Comparison of ENCODE assay signal across 8 cellular contexts in genomic region chr17:42928714-42929496, GRCh38. TPM values are rescaled to one million over a fixed set of nuclear protein-coding genes. Genes with fewer than 3 reads are reported as not detected.
DNase-seq lines count a peak whose midpoint lies in the region; ATAC-seq and TF ChIP-seq lines count a peak whose summit lies in the region.

No MANE protein-coding gene starts in this region.

- TF ChIP-seq CTCF in GM12873 (IDR thresholded peaks at IDR 0.05; ENCODE audit: insufficient read depth, low read depth, low read length, missing control alignments) (peak; percentile 69), LNCAP (IDR thresholded peaks at IDR 0.05) (peak; percentile 52; the same call in 1 of the 2 replicates), dorsolateral prefrontal cortex (IDR thresholded peaks at IDR 0.05 in 54 of 56, conservative IDR thresholded peaks at IDR 0.05 in 2 of 56; ENCODE audit: low read depth in 1 of 56, partially characterized antibody in 56 of 56) (peak; percentile 14 to 66 (median 51))

- DNase-seq in A172 (ENCODE audit: low spot score), result peak; percentile 84
- DNase-seq in T-helper 2 cell treated with Interferon-gamma antibody and Interleukin-4, amounts not matched to agents 5 μg/mL and 100 μg/mL, for 36 hours (ENCODE audit: low spot score), result peak; percentile 61
- no peak for DNase-seq in dorsolateral prefrontal cortex
- DNase-seq in lung microvascular endothelial cell (ENCODE audit: low read depth in 2 of 2), result peak; percentile 83 to 93

- H3K27ac Mint-ChIP-seq in T-helper 2 cell treated with Interferon-gamma antibody and Interleukin-4, amounts not matched to agents 5 μg/mL and 100 μg/mL, for 36 hours, result peak overlapping the region; percentile 35
- peak overlapping the region; percentile 69 for H3K27ac Mint-ChIP-seq in stimulated activated naive CD8-positive, alpha-beta T cell treated with anti-CD3 and anti-CD28 coated beads, Interleukin-15, Interleukin-2, amounts not matched to agents 100 ng/mL and 50 ng/mL, for 24 hours

- peaks cover 13% of the 10 kb centered on the region for H3K4me1 Mint-ChIP-seq in T-helper 2 cell treated with Interferon-gamma antibody and Interleukin-4, amounts not matched to agents 5 μg/mL and 100 μg/mL, for 36 hours (ENCODE audit: low read depth)
- H3K4me1 Mint-ChIP-seq in stimulated activated naive CD8-positive, alpha-beta T cell treated with anti-CD3 and anti-CD28 coated beads, Interleukin-15, Interleukin-2, amounts not matched to agents 100 ng/mL and 50 ng/mL, for 24 hours (ENCODE audit: low read depth), result peaks cover 14% of the 10 kb centered on the region

- H3K27ac ChIP-seq in dorsolateral prefrontal cortex, result peak overlapping the region in 12 of 59 donors; percentile 5 to 67 (median 24)

- H3K9me3 Mint-ChIP-seq in T-helper 2 cell treated with Interferon-gamma antibody and Interleukin-4, amounts not matched to agents 5 μg/mL and 100 μg/mL, for 36 hours, result no peaks in the 10 kb centered on the region
- no peaks in the 10 kb centered on the region for H3K9me3 Mint-ChIP-seq in stimulated activated naive CD8-positive, alpha-beta T cell treated with anti-CD3 and anti-CD28 coated beads, Interleukin-15, Interleukin-2, amounts not matched to agents 100 ng/mL and 50 ng/mL, for 24 hours

- no peak overlapping the region for H3K4me3 ChIP-seq in dorsolateral prefrontal cortex

- intact Hi-C loops in dorsolateral prefrontal cortex (cut with DNase I), result no loop called here

- no peak overlapping the region for H3K4me3 Mint-ChIP-seq in T-helper 2 cell treated with Interferon-gamma antibody and Interleukin-4, amounts not matched to agents 5 μg/mL and 100 μg/mL, for 36 hours
- H3K4me3 Mint-ChIP-seq in stimulated activated naive CD8-positive, alpha-beta T cell treated with anti-CD3 and anti-CD28 coated beads, Interleukin-15, Interleukin-2, amounts not matched to agents 100 ng/mL and 50 ng/mL, for 24 hours, result no peak overlapping the region

- H3K27me3 ChIP-seq in dorsolateral prefrontal cortex, result no peaks in the 10 kb centered on the region

- no peaks in the 10 kb centered on the region for H3K36me3 Mint-ChIP-seq in T-helper 2 cell treated with Interferon-gamma antibody and Interleukin-4, amounts not matched to agents 5 μg/mL and 100 μg/mL, for 36 hours (ENCODE audit: low read depth)
- no peaks in the 10 kb centered on the region for H3K36me3 Mint-ChIP-seq in stimulated activated naive CD8-positive, alpha-beta T cell treated with anti-CD3 and anti-CD28 coated beads, Interleukin-15, Interleukin-2, amounts not matched to agents 100 ng/mL and 50 ng/mL, for 24 hours (ENCODE audit: low read depth)

- ATAC-seq in GM18873 (IDR thresholded peaks at IDR 0.05; ENCODE audit: low FRiP score, unreplicated experiment), result no peak

- no peaks in the 10 kb centered on the region for H3K27me3 Mint-ChIP-seq in T-helper 2 cell treated with Interferon-gamma antibody and Interleukin-4, amounts not matched to agents 5 μg/mL and 100 μg/mL, for 36 hours (ENCODE audit: low read depth)
- peaks cover 4% of the 10 kb centered on the region for H3K27me3 Mint-ChIP-seq in stimulated activated naive CD8-positive, alpha-beta T cell treated with anti-CD3 and anti-CD28 coated beads, Interleukin-15, Interleukin-2, amounts not matched to agents 100 ng/mL and 50 ng/mL, for 24 hours

RNA-seq across cellular contexts. Expression of gene G6PC1, which starts 28.3 kb away (rescaled TPM):
- total RNA-seq in A172 (2014; rRNA removed; shearing (Covaris generic)), result not detected in 2 replicates
- total RNA-seq in dorsolateral prefrontal cortex (not detected), lung microvascular endothelial cell (not detected in 2 replicates)

RNA-seq across cellular contexts. Expression of gene AARSD1, which starts 35.3 kb away (rescaled TPM):
- 37.4 and 42.1 TPM in 2 replicates for total RNA-seq in A172 (2014; rRNA removed; shearing (Covaris generic))
- total RNA-seq in dorsolateral prefrontal cortex (10 to 100 TPM; 35.7 to 86.0 (median 53.9) TPM), lung microvascular endothelial cell (12.0 and 17.5 TPM in 2 replicates)

RNA-seq across cellular contexts. Expression of gene PTGES3L, which starts 51.0 kb away (rescaled TPM):
- 0.41 and 0.43 TPM in 2 replicates for total RNA-seq in A172 (2014; rRNA removed; shearing (Covaris generic))
- 10 to 100 TPM in 3 of 120 experiments, 1 to 10 TPM in 117; 1.7 to 10.6 (median 5.5) TPM for total RNA-seq in dorsolateral prefrontal cortex
- total RNA-seq in lung microvascular endothelial cell, result under 0.01 and 0.20 TPM in 2 replicates

RNA-seq across cellular contexts. Expression of gene RUNDC1, which starts 51.5 kb away (rescaled TPM):
- total RNA-seq in A172 (2014; rRNA removed; shearing (Covaris generic)), result 7.4 and 8.5 TPM in 2 replicates
- total RNA-seq in dorsolateral prefrontal cortex (10 to 100 TPM; 15.4 to 42.1 (median 27.2) TPM), lung microvascular endothelial cell (6.5 and 11.1 TPM in 2 replicates)

Comparison
In these comparisons a context has a peak if more than half of its experiments do, and no peak if none do; other contexts are left out.
1. DNase-seq: peak in A172 (single experiment), T-helper 2 cell treated with Interferon-gamma antibody and Interleukin-4, amounts not matched to agents 5 μg/mL and 100 μg/mL, for 36 hours (single experiment) and lung microvascular endothelial cell (2 of 2); none in dorsolateral prefrontal cortex (0 of 10).
2. Peak in every context shown above with its lines, with median percentiles within 50 percentile points of each other: CTCF ChIP-seq.